ENCODE assay signal across 18 cellular contexts in the genomic region with DNA sequence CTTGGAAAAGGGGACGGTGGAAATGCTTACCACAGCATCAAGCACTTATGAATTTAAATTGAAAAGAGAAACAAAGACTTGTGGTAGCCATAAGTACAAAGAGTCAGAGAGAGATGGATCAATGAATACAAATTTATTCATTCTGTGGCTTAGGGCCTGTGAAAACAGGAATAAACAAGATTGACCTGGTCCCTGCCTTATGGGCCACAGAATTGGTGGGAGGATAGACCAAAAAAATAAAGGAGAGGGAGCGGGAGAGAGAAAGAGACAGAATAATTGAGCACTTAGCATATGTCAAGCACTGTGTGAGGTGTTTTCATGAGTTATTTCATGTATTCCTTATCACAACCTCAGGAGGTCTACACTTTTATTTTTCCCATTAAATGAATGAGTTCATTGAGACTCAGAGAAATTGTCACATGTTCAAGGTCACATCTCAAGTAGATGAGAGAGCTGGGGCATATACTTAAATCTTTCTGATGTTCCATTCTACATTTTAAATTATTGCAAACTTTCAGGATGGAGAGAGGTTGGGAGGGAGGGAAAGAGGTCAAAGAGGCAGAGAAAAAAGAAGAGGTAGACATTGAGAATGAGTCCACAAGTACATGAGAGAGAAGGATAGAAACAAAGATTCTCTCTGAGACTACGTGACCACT.
DNase-seq lines count a peak whose midpoint lies in the region; ATAC-seq, FAIRE-seq and TF ChIP-seq lines count a peak whose summit lies in the region.
"Had no signal": no experiment of that assay in that cellular context is flagged by ENCODE, and none has a peak within 500 bp of the region (broad histone marks: within the 10 kb centered on the region; RNA-seq: fewer than 3 reads in every experiment).

No MANE protein-coding gene starts in this region.

- no peak overlapping the region for H3K9ac ChIP-seq in astrocyte (ENCODE audit: low read length)
- H3K9ac ChIP-seq: BLaER1 treated with 17β-estradiol and CSF1 and Interleukin-3, amounts not matched to agents 10 nM and 100 nM; GM23248 had no signal

- no peak for TF ChIP-seq CTCF in HEK293 (tag by site-specific recombination; IDR thresholded peaks at IDR 0.05)
- TF ChIP-seq CTCF in astrocyte (IDR thresholded peaks at IDR 0.05; ENCODE audit: insufficient read depth, low read depth, low read length): no peak
- no peak for TF ChIP-seq CTCF in osteocyte (IDR thresholded peaks at IDR 0.05)
- no peak for TF ChIP-seq CTCF in GM10266 (IDR thresholded peaks at IDR 0.05; ENCODE audit: control insufficient read depth, insufficient read depth, low read depth, missing control alignments)

- no peak overlapping the region for H2AFZ ChIP-seq in astrocyte (ENCODE audit: low read depth, low read length)
- H2AFZ ChIP-seq: GM23248 had no signal

- H3K4me2 ChIP-seq in astrocyte (ENCODE audit: low read length): no peak overlapping the region
- H3K4me2 ChIP-seq: BLaER1 treated with 17β-estradiol and CSF1 and Interleukin-3, amounts not matched to agents 10 nM and 100 nM had no signal

- H3K9me3 Mint-ChIP-seq in astrocyte (ENCODE audit: unreplicated experiment): no peaks in the 10 kb centered on the region
- H3K9me3 Mint-ChIP-seq in osteocyte (ENCODE audit: unreplicated experiment): no peaks in the 10 kb centered on the region

- H3K4me1 ChIP-seq in HEK293 (ENCODE audit: control insufficient read depth, insufficient read depth, low read length): no peaks in the 10 kb centered on the region
- H3K4me1 ChIP-seq in astrocyte (ENCODE audit: insufficient read depth, low read length): peaks cover 3% of the 10 kb centered on the region
- H3K4me1 ChIP-seq: BLaER1 treated with 17β-estradiol and CSF1 and Interleukin-3, amounts not matched to agents 10 nM and 100 nM had no signal

- H3K79me2 ChIP-seq in astrocyte (ENCODE audit: insufficient read depth, low read length): no peaks in the 10 kb centered on the region

- H3K27me3 ChIP-seq in astrocyte (ENCODE audit: insufficient read depth, low read length): no peaks in the 10 kb centered on the region
- H3K27me3 ChIP-seq: BLaER1 treated with 17β-estradiol and CSF1 and Interleukin-3, amounts not matched to agents 10 nM and 100 nM had no signal

- H3K9me3 ChIP-seq in HEK293 (ENCODE audit: control insufficient read depth, insufficient read depth, low read depth, low read length): no peaks in the 10 kb centered on the region
- H3K9me3 ChIP-seq in astrocyte (ENCODE audit: insufficient read depth, low read depth, low read length): no peaks in the 10 kb centered on the region
- H3K9me3 ChIP-seq: BLaER1 treated with 17β-estradiol and CSF1 and Interleukin-3, amounts not matched to agents 10 nM and 100 nM had no signal

- H3K27ac ChIP-seq in HEK293 (ENCODE audit: extremely low read depth, low read depth, low read length) (no peak overlapping the region), astrocyte (ENCODE audit: low read depth, low read length) (no peak overlapping the region)
- H3K27ac ChIP-seq: BLaER1 treated with 17β-estradiol and CSF1 and Interleukin-3, amounts not matched to agents 10 nM and 100 nM; GM23248 had no signal

- H3K36me3 Mint-ChIP-seq in astrocyte (ENCODE audit: low read depth, unreplicated experiment) (peaks cover 51% of the 10 kb centered on the region), osteocyte (ENCODE audit: unreplicated experiment) (peaks cover 84% of the 10 kb centered on the region)

- DNase-seq in NCI-H2107 treated with DMSO at 0.1 percent for 48 hours (lab: John Stamatoyannopoulos, UW; ENCODE audit: unreplicated experiment) (peak; percentile 12), NCI-H2107 (lab: John Stamatoyannopoulos, UW) (no peak), astrocyte (ENCODE audit: low read depth) (no peak), osteocyte (ENCODE audit: extremely low spot score, unreplicated experiment) (no peak), GM10266 (ENCODE audit: extremely low spot score) (no peak)
- DNase-seq: 8988T; ACHN; Calu3; CD4-positive, CD25-positive, alpha-beta regulatory T cell; DND-41; GF-D8; GM23248; IMR-90 had no signal

- peaks cover 19% of the 10 kb centered on the region for H3K4me1 Mint-ChIP-seq in astrocyte (ENCODE audit: low read depth, unreplicated experiment)
- peaks cover 5% of the 10 kb centered on the region for H3K4me1 Mint-ChIP-seq in osteocyte (ENCODE audit: unreplicated experiment)
- H3K4me1 Mint-ChIP-seq: CD4-positive, CD25-positive, alpha-beta regulatory T cell had no signal

- no peak overlapping the region for H3K4me3 Mint-ChIP-seq in astrocyte (ENCODE audit: unreplicated experiment)
- H3K4me3 Mint-ChIP-seq in osteocyte (ENCODE audit: unreplicated experiment): no peak overlapping the region
- H3K4me3 Mint-ChIP-seq: CD4-positive, CD25-positive, alpha-beta regulatory T cell had no signal

- POLR2A ChIA-PET in HEK293 (lab: Yijun Ruan, JAX): interaction anchor here (0.5 kb wide), 1 partner anchor 1589 kb away, joined by 3 read pairs; no protein-coding TSS in a partner anchor

- no peaks in the 10 kb centered on the region for H4K20me1 ChIP-seq in astrocyte (ENCODE audit: insufficient read depth, low read length)
- H4K20me1 ChIP-seq: BLaER1 treated with 17β-estradiol and CSF1 and Interleukin-3, amounts not matched to agents 10 nM and 100 nM had no signal

- no peaks in the 10 kb centered on the region for H3K27me3 Mint-ChIP-seq in astrocyte (ENCODE audit: low read depth, unreplicated experiment)
- H3K27me3 Mint-ChIP-seq in osteocyte (ENCODE audit: unreplicated experiment): no peaks in the 10 kb centered on the region
- H3K27me3 Mint-ChIP-seq: CD4-positive, CD25-positive, alpha-beta regulatory T cell had no signal

- no peaks in the 10 kb centered on the region for H3K36me3 ChIP-seq in HEK293 (ENCODE audit: control insufficient read depth in 2 of 2, insufficient read depth in 1 of 2, low read length in 2 of 2)
- no peaks in the 10 kb centered on the region for H3K36me3 ChIP-seq in astrocyte (ENCODE audit: insufficient read depth, low read length)
- H3K36me3 ChIP-seq: BLaER1 treated with 17β-estradiol and CSF1 and Interleukin-3, amounts not matched to agents 10 nM and 100 nM had no signal

- H3K27ac Mint-ChIP-seq in astrocyte (ENCODE audit: unreplicated experiment) (peak overlapping the region; percentile 45), osteocyte (ENCODE audit: unreplicated experiment) (peak overlapping the region; percentile 54)
- H3K27ac Mint-ChIP-seq: CD4-positive, CD25-positive, alpha-beta regulatory T cell had no signal

- no peak for ATAC-seq in GM21825 (IDR thresholded peaks at IDR 0.05; ENCODE audit: unreplicated experiment)
- ATAC-seq: HCT116 had no signal

- CTCF ChIA-PET in HEK293 (lab: Yijun Ruan, JAX): no interaction called here

- H3K4me3 ChIP-seq in HEK293 (ENCODE audit: low read depth, low read length) (no peak overlapping the region), astrocyte (ENCODE audit: insufficient read depth, low read depth, low read length) (no peak overlapping the region)
- H3K4me3 ChIP-seq: BLaER1 treated with 17β-estradiol and CSF1 and Interleukin-3, amounts not matched to agents 10 nM and 100 nM; GM23248 had no signal

- no peak for FAIRE-seq in astrocyte (lab: Jason Lieb, UNC)
- FAIRE-seq: H54 had no signal

TF ChIP-seq in HEK293, 187 proteins besides CTCF, POLR2A, EP300 and RAD21:
- TF ChIP-seq ZNF350 (tag by site-specific recombination; IDR thresholded peaks at IDR 0.05) (no peak), ZNF610 (tag by site-specific recombination; IDR thresholded peaks at IDR 0.05; ENCODE audit: borderline replicate concordance) (no peak), GLIS1 (tag by site-specific recombination; IDR thresholded peaks at IDR 0.05) (0 out of 2 replicates have a peak, but pooled peaks have one; percentile 12), ZNF146 (tag by site-specific recombination; IDR thresholded peaks at IDR 0.05) (no peak), ZNF596 (tag by site-specific recombination; IDR thresholded peaks at IDR 0.05) (no peak), ZIC2 (tag by site-specific recombination; IDR thresholded peaks at IDR 0.05) (peak; percentile 30; the same call in 1 of the 2 replicates), ZNF629 (tag by site-specific recombination; IDR thresholded peaks at IDR 0.05) (no peak), MEIS1 (CRISPR knock-in tag; IDR thresholded peaks at IDR 0.05; ENCODE audit: borderline replicate concordance) (no peak), ZNF221 (tag by site-specific recombination; IDR thresholded peaks at IDR 0.05; ENCODE audit: borderline replicate concordance) (no peak)
